ENCODE assay signal across 8 cellular contexts in the genomic region with DNA sequence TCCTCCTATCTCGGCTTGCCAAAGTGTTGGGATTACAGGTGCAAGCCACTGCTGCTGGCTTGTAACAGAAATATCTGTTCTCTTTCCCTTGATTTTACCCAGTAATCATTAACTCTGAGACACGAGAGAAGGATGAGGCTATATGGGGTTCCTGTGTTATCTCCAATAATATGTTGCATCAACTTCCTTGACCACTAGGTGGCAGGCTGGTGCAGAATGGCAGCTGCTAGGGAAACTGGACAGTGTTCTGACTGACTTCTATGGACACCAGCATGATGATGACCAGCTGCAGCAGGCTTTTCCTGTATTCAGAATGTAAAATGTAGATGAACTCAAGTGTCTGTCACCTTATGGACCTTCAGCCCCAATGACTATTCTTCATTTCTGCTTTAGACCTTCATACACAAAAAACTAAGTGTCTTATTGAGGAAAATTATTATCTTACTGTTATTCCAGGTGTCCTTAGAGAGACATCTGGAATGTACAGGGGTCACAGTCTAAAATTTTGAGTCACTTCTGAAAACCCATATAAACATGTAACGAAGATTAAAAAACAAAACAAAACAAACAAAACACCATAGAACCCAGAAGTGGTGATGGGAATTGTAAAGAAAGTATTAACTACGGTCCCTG. TPM values are rescaled to one million over a fixed set of nuclear protein-coding genes. Genes with fewer than 3 reads are reported as not detected.
DNase-seq lines count a peak whose midpoint lies in the region; ATAC-seq lines count a peak whose summit lies in the region.

No MANE protein-coding gene starts in this region.

- no peak overlapping the region for H3K23ac ChIP-seq in trophoblast cell (ENCODE audit: low read length)

- H3K9me3 ChIP-seq in trophoblast cell (ENCODE audit: insufficient read depth, low read depth, low read length) (no peaks in the 10 kb centered on the region), aorta (ENCODE audit: control insufficient read depth, low read length) (peaks cover 2% of the 10 kb centered on the region)

- no peak overlapping the region for H3K27ac ChIP-seq in trophoblast cell (ENCODE audit: low read depth, low read length)
- H3K27ac ChIP-seq in aorta (ENCODE audit: low read depth in 1 of 2, low read length in 2 of 2): no peak overlapping the region

- no peak overlapping the region for H4K91ac ChIP-seq in trophoblast cell (ENCODE audit: low read depth, low read length)

- H3K14ac ChIP-seq in trophoblast cell (ENCODE audit: low read length): no peak overlapping the region

- no peak overlapping the region for H2BK120ac ChIP-seq in trophoblast cell (ENCODE audit: insufficient read depth, low read length, poor library complexity)

- H3K79me2 ChIP-seq in trophoblast cell (ENCODE audit: control insufficient read depth, insufficient read depth, low read length, poor library complexity): no peaks in the 10 kb centered on the region

- H2AK5ac ChIP-seq in trophoblast cell (ENCODE audit: low read length): no peak overlapping the region

- H3K36me3 ChIP-seq in trophoblast cell (ENCODE audit: control insufficient read depth in 1 of 2, insufficient read depth in 2 of 2, low read length in 2 of 2): no peaks in the 10 kb centered on the region
- H3K36me3 ChIP-seq in aorta (ENCODE audit: control insufficient read depth in 1 of 2, insufficient read depth in 2 of 2, low read length in 1 of 2): no peaks in the 10 kb centered on the region

- ATAC-seq in GM21526 (IDR thresholded peaks at IDR 0.05; ENCODE audit: low FRiP score, unreplicated experiment) (peak; percentile 93), aorta (ENCODE audit: low FRiP score) (peak; percentile 84)

- H3K4me1 ChIP-seq in trophoblast cell (ENCODE audit: control insufficient read depth in 1 of 2, insufficient read depth in 2 of 2, low read length in 2 of 2): no peaks in the 10 kb centered on the region
- H3K4me1 ChIP-seq in aorta (ENCODE audit: control insufficient read depth in 1 of 2, insufficient read depth in 2 of 2, low read length in 2 of 2): peaks cover 0 to 3% of the 10 kb centered on the region in 2 donors

- H3K79me1 ChIP-seq in trophoblast cell (ENCODE audit: low read length): no peaks in the 10 kb centered on the region

- DNase-seq in ELF-1 (ENCODE audit: low read depth, low spot score): peak; percentile 76
- DNase-seq in HUDEP-2 (lab: John Stamatoyannopoulos, UW; ENCODE audit: unreplicated experiment in 76 of 76): peak in 62 of 76 experiments; percentile 4 to 88 (median 62)
- DNase-seq in SHP77 treated with DMSO at 0.1 percent for 48 hours (lab: John Stamatoyannopoulos, UW): peak; percentile 65
- DNase-seq in activated effector memory CD4-positive, alpha-beta T cell treated with Interleukin-2 at 50 U/mL for 16 hours: peak; percentile 18
- DNase-seq in germinal center (ENCODE audit: low spot score): peak; percentile 41
- peak; percentile 84 to 97 for DNase-seq in trophoblast cell
- DNase-seq in aorta: peak; percentile 74 to 84

- no peak overlapping the region for H2BK12ac ChIP-seq in trophoblast cell (ENCODE audit: low read length)

- no peak overlapping the region for H3K9ac ChIP-seq in trophoblast cell (ENCODE audit: low read length)

- H3K4me2 ChIP-seq in trophoblast cell (ENCODE audit: low read length): no peak overlapping the region

- H4K8ac ChIP-seq in trophoblast cell (ENCODE audit: low read depth, low read length): no peak overlapping the region

- intact Hi-C loops in aorta (cut with DNase I): loop anchor here (2.0 to 10.0 kb wide), 2 partner anchors 57 to 1539 kb away; no protein-coding TSS in a partner anchor

- no peak overlapping the region for H4K12ac ChIP-seq in trophoblast cell (ENCODE audit: low read depth, low read length)

- H3K27me3 ChIP-seq in trophoblast cell (ENCODE audit: insufficient read depth, low read length) (no peaks in the 10 kb centered on the region), aorta (ENCODE audit: control insufficient read depth in 1 of 2, insufficient read depth in 2 of 2, low read length in 1 of 2) (no peaks in the 10 kb centered on the region)

- no peak overlapping the region for H2AFZ ChIP-seq in trophoblast cell (ENCODE audit: insufficient read depth, low read length, poor library complexity)

- no peak overlapping the region for H3K4ac ChIP-seq in trophoblast cell (ENCODE audit: low read depth, low read length)

- no peak overlapping the region for H2BK5ac ChIP-seq in trophoblast cell (ENCODE audit: low read depth, low read length, poor library complexity)

- H3K4me3 ChIP-seq in trophoblast cell (ENCODE audit: low read depth, low read length) (no peak overlapping the region), aorta (ENCODE audit: low read length in 2 of 2) (no peak overlapping the region)

- no CpG with 5 or more reads among the region's 4 CpGs for WGBS in trophoblast cell (ENCODE audit: extremely low coverage, insufficient coverage, insufficient read length)
- 37 to 39% methylated on average over 4 of the region's 4 CpGs for WGBS in aorta, 2 donors

- no peak overlapping the region for H3K18ac ChIP-seq in trophoblast cell (ENCODE audit: low read length)

RNA-seq across cellular contexts. Expression of a gene that starts 20.4 kb away (rescaled TPM):
- 0.31 and 0.33 TPM in 2 replicates for polyA plus RNA-seq in trophoblast cell (2013)
- 10 to 100 TPM; 26.1 to 29.8 TPM for total RNA-seq in aorta
- 1 to 10 TPM; 1.9 to 4.3 TPM for polyA plus RNA-seq in aorta

RNA-seq across cellular contexts. Expression of a gene that starts 21.8 kb away (rescaled TPM):
- polyA plus RNA-seq in trophoblast cell (2013): 10.5 and 11.0 TPM in 2 replicates
- 10 to 100 TPM; 22.0 to 22.4 TPM for total RNA-seq in aorta
- 10 to 100 TPM; 10.7 to 10.8 TPM for polyA plus RNA-seq in aorta

Comparison
In these comparisons a context has a peak if more than half of its experiments do, and no peak if none do; other contexts are left out.
1. DNase-seq: peak in every context shown above with its lines; median percentile 90 in trophoblast cell; 79 in aorta; 76 in ELF-1; 65 in SHP77 treated with DMSO at 0.1 percent for 48 hours; 62 in HUDEP-2; 41 in germinal center; 18 in activated effector memory CD4-positive, alpha-beta T cell treated with Interleukin-2 at 50 U/mL for 16 hours.